9 cellular contexts compared by ENCODE assay signal in the genomic region with DNA sequence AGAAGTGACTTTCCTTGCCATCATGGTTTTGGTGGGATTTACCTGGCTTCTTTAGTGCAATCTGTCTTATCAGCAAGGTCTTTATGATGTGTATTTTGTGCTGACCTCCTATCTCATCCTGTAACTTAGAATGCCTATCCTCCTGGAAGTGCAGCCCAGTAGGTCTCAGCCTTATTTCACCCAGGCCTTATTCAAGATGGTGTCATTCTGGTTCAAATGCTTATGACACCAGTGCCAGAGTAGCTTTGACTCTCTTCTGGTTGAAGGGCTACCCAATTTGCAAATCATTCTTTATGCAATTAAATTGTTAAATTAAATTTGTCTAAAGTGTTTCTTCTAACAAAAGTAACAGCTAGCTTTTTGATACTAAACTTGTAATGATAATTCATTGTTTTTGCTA. TPM values are rescaled to one million over a fixed set of nuclear protein-coding genes. Genes with fewer than 3 reads are reported as not detected.
"Had no signal": no experiment of that assay in that cellular context is flagged by ENCODE, and none has a peak within 500 bp of the region (broad histone marks: within the 10 kb centered on the region; RNA-seq: fewer than 3 reads in every experiment).

No MANE protein-coding gene starts in this region.

- H3K4me3 ChIP-seq: GM12878 had no signal

- FAIRE-seq: G401.6, GM12878, GM12891, GM12892, GM18507, GM19239 had no signal

- DNase-seq: GDM1, GF-D8 had no signal

- ATAC-seq: GM12878 had no signal

RNA-seq across cellular contexts. Expression of a gene that starts 58.8 kb away (rescaled TPM):
- total RNA-seq: G401, GM12878 had no signal
- polyA plus RNA-seq: GM12878 had no signal
